Comparison of ENCODE assay signal across 18 cellular contexts in genomic region chr3:1583044-1583443, GRCh38.
"Had no signal": no experiment of that assay in that cellular context is flagged by ENCODE, and none has a peak within 500 bp of the region (broad histone marks: within the 10 kb centered on the region; RNA-seq: fewer than 3 reads in every experiment).

No MANE protein-coding gene starts in this region.

- H3K4me3 ChIP-seq: K562, SK-N-MC had no signal

- ATAC-seq: activated CD4-positive, CD25-positive, alpha-beta regulatory T cell treated with anti-CD3 and anti-CD28 coated beads, Interleukin-2, amount 50 U/mL, for 24 hours; activated CD8-positive, alpha-beta T cell treated with anti-CD3 and anti-CD28 coated beads for 36 hours; activated T-cell treated with anti-CD3 and anti-CD28 coated beads, Interleukin-2, amount 50 U/mL, for 72 hours; K562 had no signal

- DNase-seq: activated CD4-positive, alpha-beta T cell treated with anti-CD3 and anti-CD28 coated beads for 4 hours; activated CD8-positive, alpha-beta memory T cell treated with anti-CD3 and anti-CD28 coated beads, Interleukin-2, amount 50 U/mL, for 4 hours; activated CD8-positive, alpha-beta T cell treated with anti-CD3 and anti-CD28 coated beads for 36 hours; activated gamma-delta T cell treated with Interleukin-2 at 50 U/mL for 16 hours; activated naive CD4-positive, alpha-beta T cell treated with anti-CD3 and anti-CD28 coated beads, Interleukin-2, amount 10 ng/mL, durations not matched to agents 7 days and 5 days; activated naive CD8-positive, alpha-beta T cell treated with anti-CD3 and anti-CD28 coated beads for 36 hours; activated T-cell treated with anti-CD3 and anti-CD28 coated beads, Interleukin-2, amount 50 U/mL, for 72 hours; Kasumi-1; NCI-H146; NCI-H187 treated with DMSO at 0.1 percent for 48 hours; NCI-H2081 treated with DMSO at 0.1 percent for 48 hours; NCI-H446; NCI-H524; NCI-H774; T-helper 1 cell had no signal

- H3K27ac ChIP-seq: SK-N-MC had no signal
